15 cellular contexts compared by ENCODE assay signal in the genomic region with DNA sequence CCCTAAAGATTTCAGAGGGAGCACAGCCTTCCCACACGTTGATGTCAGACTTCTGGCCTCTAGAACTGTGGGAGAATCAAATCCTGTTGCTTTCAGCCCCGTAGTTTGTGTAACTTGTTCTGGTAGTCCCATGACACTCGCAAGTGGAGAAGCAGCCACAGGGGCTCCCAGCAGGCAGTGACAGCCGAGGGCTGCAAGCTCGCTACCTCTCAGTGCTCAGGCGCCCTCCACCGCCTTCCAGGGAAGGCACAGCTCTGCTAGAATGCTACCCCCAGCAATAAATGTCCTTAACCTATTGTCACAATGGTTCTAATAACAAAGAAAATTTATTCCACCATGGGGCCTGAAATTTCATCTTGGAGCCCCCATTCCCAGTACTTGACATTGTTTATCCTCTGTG.
DNase-seq lines count a peak whose midpoint lies in the region; FAIRE-seq and TF ChIP-seq lines count a peak whose summit lies in the region.
"Had no signal": no experiment of that assay in that cellular context is flagged by ENCODE, and none has a peak within 500 bp of the region (broad histone marks: within the 10 kb centered on the region; RNA-seq: fewer than 3 reads in every experiment).

No MANE protein-coding gene starts in this region.

- H3K4me3 ChIP-seq in NB4 (ENCODE audit: low read depth, low read length): no peak overlapping the region
- no peak overlapping the region for H3K4me3 ChIP-seq in small intestine (ENCODE audit: low read depth in 1 of 2, low read length in 2 of 2)
- H3K4me3 ChIP-seq: uterus had no signal

- FAIRE-seq in small intestine (lab: Jason Lieb, UNC): no peak

- 64 to 74% (median 67%) methylated on average over 7 of the region's 7 CpGs for WGBS in small intestine, 3 donors

- H3K4me1 ChIP-seq in small intestine (ENCODE audit: control insufficient read depth in 2 of 2, insufficient read depth in 1 of 2, low read depth in 1 of 2, low read length in 1 of 2): no peaks in the 10 kb centered on the region
- H3K4me1 ChIP-seq: uterus had no signal

- no peaks in the 10 kb centered on the region for H3K9me3 ChIP-seq in small intestine (ENCODE audit: control insufficient read depth, low read depth)
- H3K9me3 ChIP-seq: uterus had no signal

- TF ChIP-seq CTCF in NB4 (IDR thresholded peaks at IDR 0.05; ENCODE audit: low read depth, low read length): no peak

- TF ChIP-seq POLR2A in NB4 (IDR thresholded peaks at IDR 0.05; ENCODE audit: extremely low read depth, insufficient read length): no peak

- DNase-seq in COR-L47 (lab: John Stamatoyannopoulos, UW): peak; percentile 58
- peak; percentile 37 for DNase-seq in NB4 (ENCODE audit: low read depth)
- DNase-seq in SHP77 treated with DMSO at 0.1 percent for 48 hours (lab: John Stamatoyannopoulos, UW): peak; percentile 4
- peak; percentile 74 for DNase-seq in islet precursor cell
- DNase-seq in activated CD4-positive, CD25-positive, alpha-beta regulatory T cell (lab: John Stamatoyannopoulos, UW): no peak
- DNase-seq in ecto neural progenitor cell (ENCODE audit: low spot score): no peak
- no peak for DNase-seq in cerebellar cortex (ENCODE audit: low spot score)
- DNase-seq in small intestine: no peak
- DNase-seq: activated naive CD4-positive, alpha-beta T cell; effector CD8-positive, alpha-beta T cell; GOT3; NCI-H2029; OCI-M1; stimulated activated naive CD8-positive, alpha-beta T cell treated with anti-CD3 and anti-CD28 coated beads, Interleukin-15, Interleukin-2, amounts not matched to agents 100 U/mL and 50 U/mL, for 24 hours had no signal

- H3K27ac ChIP-seq in small intestine (ENCODE audit: low read depth in 1 of 2, low read length in 1 of 2): no peak overlapping the region

- H3K27me3 ChIP-seq in small intestine (ENCODE audit: control insufficient read depth in 2 of 2, insufficient read depth in 2 of 2, low read length in 2 of 2): no peaks in the 10 kb centered on the region
- H3K27me3 ChIP-seq: uterus had no signal

- H3K36me3 ChIP-seq in small intestine (ENCODE audit: control insufficient read depth in 2 of 2, insufficient read depth in 2 of 2, low read length in 2 of 2): no peaks in the 10 kb centered on the region
- H3K36me3 ChIP-seq: uterus had no signal

Comparison
In these comparisons a context has a peak if more than half of its experiments do, and no peak if none do; other contexts are left out.
1. DNase-seq: peak in COR-L47 (single experiment), NB4 (single experiment), SHP77 treated with DMSO at 0.1 percent for 48 hours (single experiment) and islet precursor cell (single experiment); none in activated CD4-positive, CD25-positive, alpha-beta regulatory T cell (0 of 4), ecto neural progenitor cell (single experiment), cerebellar cortex (single experiment) and small intestine (single experiment).